ENCODE assay signal across 8 cellular contexts in the genomic region with DNA sequence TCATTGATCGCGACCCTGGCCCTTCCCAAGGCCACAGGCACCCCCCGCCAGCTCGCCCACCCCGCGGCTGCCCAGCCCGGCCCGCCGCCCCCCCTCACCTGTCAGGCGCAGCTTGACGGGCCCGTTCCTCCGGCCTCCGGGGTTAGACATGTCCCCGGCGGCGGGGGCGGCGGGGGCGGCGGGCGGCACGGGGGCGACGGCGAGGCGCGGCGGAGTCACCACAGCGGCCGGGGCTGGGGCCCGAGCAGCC. TPM values are rescaled to one million over a fixed set of nuclear protein-coding genes. Genes with fewer than 3 reads are reported as not detected.
DNase-seq lines count a peak whose midpoint lies in the region; ATAC-seq and TF ChIP-seq lines count a peak whose summit lies in the region.

No MANE protein-coding gene starts in this region.

- peak overlapping the region; percentile 82 for H3K4me3 ChIP-seq in AG04449 (ENCODE audit: low read depth, low read length)
- peak overlapping the region; percentile 96 for H3K4me3 ChIP-seq in SJCRH30
- H3K4me3 ChIP-seq in epithelial cell of proximal tubule (ENCODE audit: low read depth, low read length), result peak overlapping the region; percentile 64
- peak overlapping the region; percentile 75 to 78 for H3K4me3 ChIP-seq in neutrophil (ENCODE audit: low read depth in 1 of 2, low read length in 1 of 2)

- H3K36me3 ChIP-seq in SJCRH30, result no peaks in the 10 kb centered on the region
- no peaks in the 10 kb centered on the region for H3K36me3 ChIP-seq in neutrophil

- CTCF ChIA-PET in AG04449 (lab: Yijun Ruan, JAX) (interaction anchor here (1.2 to 1.4 kb wide), 2 partner anchors 12 to 13 kb away, joined by 3 read pairs; no protein-coding TSS in a partner anchor), HEK293T (lab: Yijun Ruan, JAX) (no interaction called here)

- H3K27ac ChIP-seq in SJCRH30 (no peak overlapping the region), neutrophil (peak overlapping the region; percentile 98)

- DNase-seq in AG04449 (ENCODE audit: low read depth, low spot score) (no peak), SJCRH30 (no peak), epithelial cell of proximal tubule (ENCODE audit: low read depth) (no peak), NCI-H1694 treated with DMSO at 0.1 percent for 48 hours (lab: John Stamatoyannopoulos, UW) (no peak), EL (no peak), HEK293T (ENCODE audit: extremely low spot score) (no peak)

- H3K9me3 ChIP-seq in SJCRH30 (replicated peaks), result no peaks in the 10 kb centered on the region
- H3K9me3 ChIP-seq in neutrophil, result no peaks in the 10 kb centered on the region

- H3K27me3 ChIP-seq in SJCRH30, result no peaks in the 10 kb centered on the region
- no peaks in the 10 kb centered on the region for H3K27me3 ChIP-seq in neutrophil

- H3K4me1 ChIP-seq in SJCRH30 (peaks cover 12% of the 10 kb centered on the region; the same call in 1 of the 2 replicates), neutrophil (ENCODE audit: control insufficient read depth in 1 of 2, insufficient read depth in 1 of 2, low read depth in 1 of 2, low read length in 1 of 2) (peaks cover 20 to 21% of the 10 kb centered on the region in 2 experiments)

- TF ChIP-seq CTCF in AG04449 (IDR thresholded peaks at IDR 0.05; ENCODE audit: insufficient read depth, low read length, missing control alignments) (no peak), epithelial cell of proximal tubule (conservative IDR thresholded peaks at IDR 0.05; ENCODE audit: low read depth, low read length) (no peak), neutrophil (IDR thresholded peaks at IDR 0.05) (no peak)

- ATAC-seq in GM21360 (IDR thresholded peaks at IDR 0.05; ENCODE audit: unreplicated experiment), result peak; percentile 36

- POLR2A ChIA-PET in AG04449 (lab: Yijun Ruan, JAX), result interaction anchor here (0.6 to 1.4 kb wide), 6 partner anchors 9 to 300 kb away, joined by 3 read pairs; no protein-coding TSS in a partner anchor
- POLR2A ChIA-PET in HEK293T (lab: Yijun Ruan, JAX), result interaction anchor here (0.6 to 1.9 kb wide), 16 partner anchors 8 to 516 kb away, joined by 3 to 12 read pairs (median 4); partner anchors contain the start of genes CEP95 and POLG2

TF ChIP-seq in HEK293T, 16 proteins besides CTCF, POLR2A, EP300 and RAD21:
- no peak for TF ChIP-seq SUZ12 (IDR thresholded peaks at IDR 0.05)
- no peak for TF ChIP-seq BHLHE40 (IDR thresholded peaks at IDR 0.05; ENCODE audit: borderline replicate concordance)
- no peak for TF ChIP-seq TARDBP (IDR thresholded peaks at IDR 0.05)
- no peak for TF ChIP-seq FOXK2 (IDR thresholded peaks at IDR 0.05)
- TF ChIP-seq NFRKB (IDR thresholded peaks at IDR 0.05), result no peak
- TF ChIP-seq LEF1 (IDR thresholded peaks at IDR 0.05; ENCODE audit: borderline replicate concordance), result no peak
- no peak for TF ChIP-seq CTBP1 (IDR thresholded peaks at IDR 0.05; ENCODE audit: borderline replicate concordance)
- no peak for TF ChIP-seq FOXM1 (IDR thresholded peaks at IDR 0.05; ENCODE audit: borderline replicate concordance)
- no peak for TF ChIP-seq HDGF (IDR thresholded peaks at IDR 0.05; ENCODE audit: borderline replicate concordance)
- no peak for TF ChIP-seq ARNT (IDR thresholded peaks at IDR 0.05)
- TF ChIP-seq SP1 (IDR thresholded peaks at IDR 0.05), result no peak
- no peak for TF ChIP-seq L3MBTL2 (conservative IDR thresholded peaks at IDR 0.05)

RNA-seq across cellular contexts. Expression of gene SMURF2, which starts 0.5 kb away (rescaled TPM):
- total RNA-seq in SJCRH30 (2014; rRNA removed; shearing (Covaris generic)), result 22.1 and 26.3 TPM in 2 replicates
- total RNA-seq in epithelial cell of proximal tubule, result 33.3 and 48.3 TPM in 2 replicates
